Comparison of ENCODE assay signal across 16 cellular contexts in the genomic region with DNA sequence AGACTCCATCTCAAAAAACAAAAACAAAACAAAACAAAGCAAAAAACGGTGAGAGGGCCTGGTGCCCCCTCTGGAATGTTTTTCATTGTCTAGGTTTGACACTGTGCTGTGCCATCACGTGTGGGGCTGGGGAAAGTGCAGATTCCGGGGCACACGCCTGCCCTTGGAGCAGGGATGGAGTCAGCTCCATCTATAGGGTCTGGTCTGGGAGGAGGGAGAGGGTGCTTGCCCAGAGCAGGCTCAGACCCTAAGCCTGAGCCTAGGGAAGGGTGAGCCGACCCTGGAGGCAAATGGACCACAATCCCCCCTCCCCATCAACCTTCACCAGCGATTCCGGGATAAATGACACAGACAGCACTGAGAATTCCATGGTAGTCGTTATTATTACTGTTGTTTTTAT. TPM values are rescaled to one million over a fixed set of nuclear protein-coding genes. Genes with fewer than 3 reads are reported as not detected.
DNase-seq lines count a peak whose midpoint lies in the region; ATAC-seq, FAIRE-seq and TF ChIP-seq lines count a peak whose summit lies in the region.
"Had no signal": no experiment of that assay in that cellular context is flagged by ENCODE, and none has a peak within 500 bp of the region (broad histone marks: within the 10 kb centered on the region; RNA-seq: fewer than 3 reads in every experiment).

No MANE protein-coding gene starts in this region.

- H3K79me1 ChIP-seq in mesenchymal stem cell (replicated peaks; ENCODE audit: low read length, poor library complexity, severe bottlenecking) = no peaks in the 10 kb centered on the region

- WGBS in mesenchymal stem cell = 38% methylated on average over 3 of the region's 8 CpGs

- no peak overlapping the region for H2AK5ac ChIP-seq in mesenchymal stem cell (ENCODE audit: low read length, severe bottlenecking)

- H3K9me3 ChIP-seq in mesenchymal stem cell (ENCODE audit: control insufficient read depth, low read length) = no peaks in the 10 kb centered on the region
- H3K9me3 ChIP-seq: body of pancreas, prostate gland, spleen, tibial artery had no signal

- DNase-seq in GM13977 (ENCODE audit: low spot score) (no peak), mesenchymal stem cell (no peak), RCC 7860 (ENCODE audit: low spot score) (no peak), caudate nucleus (lab: John Stamatoyannopoulos, UW) (no peak), DMS 273 (lab: John Stamatoyannopoulos, UW; ENCODE audit: unreplicated experiment) (no peak), immature natural killer cell (no peak)
- DNase-seq in activated CD8-positive, alpha-beta T cell treated with anti-CD3 and anti-CD28 coated beads for 36 hours = no peak

- no peaks in the 10 kb centered on the region for H3K4me1 ChIP-seq in mesenchymal stem cell (ENCODE audit: control insufficient read depth, insufficient read depth, low read depth, low read length)
- H3K4me1 ChIP-seq: prostate gland had no signal

- TF ChIP-seq CTCF in GM13977 (IDR thresholded peaks at IDR 0.05; ENCODE audit: extremely low read depth, insufficient read depth, missing control alignments) = peak; percentile 14
- no peak for TF ChIP-seq CTCF in activated CD8-positive, alpha-beta T cell treated with anti-CD3 and anti-CD28 coated beads for 36 hours (IDR thresholded peaks at IDR 0.05)

- in situ Hi-C loops in GM13977 (cut with MboI; ENCODE audit: low pct_unique_long_range_greater_than_20kb, low sequenced_read_pairs, unreplicated experiment) = no loop called here

- H3K4me3 Mint-ChIP-seq in activated CD8-positive, alpha-beta T cell treated with anti-CD3 and anti-CD28 coated beads for 36 hours = no peak overlapping the region
- H3K4me3 Mint-ChIP-seq in immature natural killer cell = no peak overlapping the region
- H3K4me3 Mint-ChIP-seq: B cell, natural killer cell had no signal

- H3K9ac ChIP-seq in mesenchymal stem cell (ENCODE audit: low read length) = no peak overlapping the region

- H3K27me3 ChIP-seq in mesenchymal stem cell (ENCODE audit: control insufficient read depth in 1 of 2, insufficient read depth in 1 of 2, low read length in 2 of 2) = peaks cover 3 to 9% of the 10 kb centered on the region in 2 experiments
- H3K27me3 ChIP-seq: body of pancreas had no signal

- H2BK15ac ChIP-seq in mesenchymal stem cell (ENCODE audit: low read depth, poor library complexity, severe bottlenecking) = no peak overlapping the region

- intact Hi-C loops in activated CD8-positive, alpha-beta T cell treated with anti-CD3 and anti-CD28 coated beads for 36 hours (cut with micrococcal nuclease) = loop anchor here (5.0 kb wide), 2 partner anchors 44 to 129 kb away; no protein-coding TSS in a partner anchor

- H2BK5ac ChIP-seq in mesenchymal stem cell (ENCODE audit: low read depth, low read length, poor library complexity, severe bottlenecking) = no peak overlapping the region

- CTCF ChIA-PET in activated CD8-positive, alpha-beta T cell treated with anti-CD3 and anti-CD28 coated beads for 36 hours (lab: Charles Lee) = interaction anchor here (0.8 to 1.9 kb wide), 14 partner anchors 9 to 238 kb away, joined by 3 to 14 read pairs (median 4); a partner anchor contains a TSS

- H3K27ac ChIP-seq in mesenchymal stem cell (ENCODE audit: low read length, poor library complexity, severe bottlenecking) (no peak overlapping the region), caudate nucleus (ENCODE audit: low read depth, low read length) (no peak overlapping the region)
- H3K27ac ChIP-seq: body of pancreas, prostate gland, tibial artery had no signal

- no peak overlapping the region for H3K14ac ChIP-seq in mesenchymal stem cell (ENCODE audit: low read length in 2 of 2)

- no peak overlapping the region for H4K8ac ChIP-seq in mesenchymal stem cell (ENCODE audit: low read length)

- H2AFZ ChIP-seq in mesenchymal stem cell (ENCODE audit: low read depth, low read length) = no peak overlapping the region

- H3K27me3 Mint-ChIP-seq in activated CD8-positive, alpha-beta T cell treated with anti-CD3 and anti-CD28 coated beads for 36 hours = no peaks in the 10 kb centered on the region
- peaks cover 0 to 1% (median 0%) of the 10 kb centered on the region in 3 donors for H3K27me3 Mint-ChIP-seq in immature natural killer cell (ENCODE audit: low read depth in 3 of 3)
- H3K27me3 Mint-ChIP-seq: B cell had no signal

- no peak overlapping the region for H3K23ac ChIP-seq in mesenchymal stem cell (ENCODE audit: low read length in 2 of 2)

- H3K4me3 ChIP-seq in mesenchymal stem cell (ENCODE audit: insufficient read depth in 1 of 2, low read depth in 1 of 2, low read length in 2 of 2) = no peak overlapping the region
- H3K4me3 ChIP-seq: body of pancreas, prostate gland, spleen, tibial artery had no signal

- no peak overlapping the region for H3K4ac ChIP-seq in mesenchymal stem cell (ENCODE audit: low read depth in 1 of 2, low read length in 2 of 2)

- no peak for FAIRE-seq in RCC 7860 (lab: Jason Lieb, UNC)

- H2BK120ac ChIP-seq in mesenchymal stem cell (ENCODE audit: low read depth, low read length) = no peak overlapping the region

- peaks cover 4% of the 10 kb centered on the region for H3K9me3 Mint-ChIP-seq in activated CD8-positive, alpha-beta T cell treated with anti-CD3 and anti-CD28 coated beads for 36 hours
- H3K9me3 Mint-ChIP-seq in immature natural killer cell = no peaks in the 10 kb centered on the region
- H3K9me3 Mint-ChIP-seq: natural killer cell had no signal

- H3K36me3 ChIP-seq in mesenchymal stem cell (ENCODE audit: control insufficient read depth in 1 of 2, insufficient read depth in 2 of 2, low read depth in 1 of 2, low read length in 2 of 2) = no peaks in the 10 kb centered on the region
- H3K36me3 ChIP-seq: prostate gland, spleen, tibial artery had no signal

- no peak overlapping the region for H2BK12ac ChIP-seq in mesenchymal stem cell (ENCODE audit: low read length in 2 of 2)

- H4K91ac ChIP-seq in mesenchymal stem cell (ENCODE audit: low read length) = peak overlapping the region; percentile 15

- H3K4me2 ChIP-seq in mesenchymal stem cell (ENCODE audit: low read length, poor library complexity, severe bottlenecking) = no peak overlapping the region

- H3K27ac Mint-ChIP-seq in activated CD8-positive, alpha-beta T cell treated with anti-CD3 and anti-CD28 coated beads for 36 hours = no peak overlapping the region
- H3K27ac Mint-ChIP-seq in immature natural killer cell = no peak overlapping the region
- H3K27ac Mint-ChIP-seq: B cell, natural killer cell had no signal

- H3K36me3 Mint-ChIP-seq in activated CD8-positive, alpha-beta T cell treated with anti-CD3 and anti-CD28 coated beads for 36 hours (ENCODE audit: low read depth) = peaks cover 3% of the 10 kb centered on the region
- no peaks in the 10 kb centered on the region for H3K36me3 Mint-ChIP-seq in immature natural killer cell
- H3K36me3 Mint-ChIP-seq: natural killer cell had no signal

- ATAC-seq in GM21723 (IDR thresholded peaks at IDR 0.05; ENCODE audit: unreplicated experiment) = peak; percentile 23
- peak; percentile 3 for ATAC-seq in activated CD8-positive, alpha-beta T cell treated with anti-CD3 and anti-CD28 coated beads for 36 hours

- POLR2A ChIA-PET in activated CD8-positive, alpha-beta T cell treated with anti-CD3 and anti-CD28 coated beads for 36 hours (lab: Charles Lee) = interaction anchor here (0.6 to 1.4 kb wide), 4 partner anchors 19 to 47 kb away, joined by 4 to 6 read pairs (median 4); no protein-coding TSS in a partner anchor

- peaks cover 25% of the 10 kb centered on the region for H3K4me1 Mint-ChIP-seq in activated CD8-positive, alpha-beta T cell treated with anti-CD3 and anti-CD28 coated beads for 36 hours (ENCODE audit: low read depth)
- H3K4me1 Mint-ChIP-seq in immature natural killer cell = no peaks in the 10 kb centered on the region
- H3K4me1 Mint-ChIP-seq: B cell, natural killer cell had no signal

- no peak overlapping the region for H3K18ac ChIP-seq in mesenchymal stem cell (ENCODE audit: low read depth in 1 of 2, low read length in 2 of 2)

RNA-seq across cellular contexts. Expression of a gene that starts 10.9 kb away (rescaled TPM):
- 100 to 1,000 TPM; 410 to 420 TPM for total RNA-seq in activated CD8-positive, alpha-beta T cell treated with anti-CD3 and anti-CD28 coated beads for 36 hours
- not detected for polyA plus RNA-seq in mesenchymal stem cell (2013, experiment 1 of 2)
- polyA plus RNA-seq in mesenchymal stem cell (2013, experiment 2 of 2) = not detected
- polyA plus RNA-seq in immature natural killer cell = not detected
- total RNA-seq: body of pancreas, lower leg skin, NCI-H460 had no signal

RNA-seq across cellular contexts. Expression of a gene that starts 24.4 kb away (rescaled TPM):
- total RNA-seq in activated CD8-positive, alpha-beta T cell treated with anti-CD3 and anti-CD28 coated beads for 36 hours = 10 to 100 TPM; 62.9 to 63.6 TPM
- polyA plus RNA-seq in mesenchymal stem cell (2013, experiment 1 of 2) = 12.9 TPM
- polyA plus RNA-seq in mesenchymal stem cell (2013, experiment 2 of 2) = 12.4 TPM
- 1 to 10 TPM in 1 of 3 donors, under 1 TPM in 1, not detected in 1; 0.30 to 1.8 TPM for polyA plus RNA-seq in immature natural killer cell

RNA-seq across cellular contexts. Expression of a gene that starts 27.1 kb away (rescaled TPM):
- total RNA-seq in activated CD8-positive, alpha-beta T cell treated with anti-CD3 and anti-CD28 coated beads for 36 hours = 1 to 10 TPM; 1.8 to 2.2 TPM
- 0.03 TPM for polyA plus RNA-seq in mesenchymal stem cell (2013, experiment 1 of 2)
- 0.05 TPM for polyA plus RNA-seq in mesenchymal stem cell (2013, experiment 2 of 2)
- not detected for polyA plus RNA-seq in immature natural killer cell
- total RNA-seq: B cell, body of pancreas, natural killer cell, spleen had no signal

RNA-seq across cellular contexts. Expression of a gene that starts 45.3 kb away (rescaled TPM):
- 100 to 1,000 TPM; 432 to 437 TPM for total RNA-seq in activated CD8-positive, alpha-beta T cell treated with anti-CD3 and anti-CD28 coated beads for 36 hours
- polyA plus RNA-seq in mesenchymal stem cell (2013, experiment 1 of 2) = 690 TPM
- polyA plus RNA-seq in mesenchymal stem cell (2013, experiment 2 of 2) = 727 TPM
- 1,000 to 10,000 TPM in 1 of 3 donors, 100 to 1,000 TPM in 2; 711 to 1,050 (median 736) TPM for polyA plus RNA-seq in immature natural killer cell

RNA-seq across cellular contexts. Expression of a gene that starts 48.8 kb away (rescaled TPM):
- 100 to 1,000 TPM; 140 to 143 TPM for total RNA-seq in activated CD8-positive, alpha-beta T cell treated with anti-CD3 and anti-CD28 coated beads for 36 hours
- 3.2 TPM for polyA plus RNA-seq in mesenchymal stem cell (2013, experiment 1 of 2)
- 2.5 TPM for polyA plus RNA-seq in mesenchymal stem cell (2013, experiment 2 of 2)
- 100 to 1,000 TPM in 2 of 3 donors, 10 to 100 TPM in 1; 94.6 to 116 (median 109) TPM for polyA plus RNA-seq in immature natural killer cell
